In genomic region chr6:44462797-44463770, GRCh38 we compare ENCODE assay signal across 21 cellular contexts.
"Had no signal": no experiment of that assay in that cellular context is flagged by ENCODE, and none has a peak within 500 bp of the region (broad histone marks: within the 10 kb centered on the region; RNA-seq: fewer than 3 reads in every experiment).

No MANE protein-coding gene starts in this region.

- H3K4me3 ChIP-seq: coronary artery, heart right ventricle, left ventricle myocardium inferior, thoracic aorta, upper lobe of left lung had no signal

- H3K36me3 ChIP-seq: heart right ventricle, left ventricle myocardium inferior, thoracic aorta, upper lobe of left lung had no signal

- ATAC-seq: WTC11 had no signal

- H3K9me3 Mint-ChIP-seq: activated naive CD4-positive, alpha-beta T cell treated with anti-CD3 and anti-CD28 coated beads for 36 hours; activated naive CD8-positive, alpha-beta T cell treated with anti-CD3 and anti-CD28 coated beads, Interleukin-2, amount 10 ng/mL, durations not matched to agents 7 days and 5 days; natural killer cell; WTC11 had no signal

- H3K27ac ChIP-seq: coronary artery, epithelial cell of prostate, heart right ventricle, left ventricle myocardium inferior, thoracic aorta, upper lobe of left lung had no signal

- H3K27me3 ChIP-seq: heart right ventricle, upper lobe of left lung had no signal

- H3K9me3 ChIP-seq: heart right ventricle, left ventricle myocardium inferior, thoracic aorta, upper lobe of left lung had no signal

- H3K4me1 Mint-ChIP-seq: activated naive CD8-positive, alpha-beta T cell treated with anti-CD3 and anti-CD28 coated beads, Interleukin-2, amount 10 ng/mL, durations not matched to agents 7 days and 5 days had no signal

- H3K36me3 Mint-ChIP-seq: activated naive CD8-positive, alpha-beta T cell treated with anti-CD3 and anti-CD28 coated beads, Interleukin-2, amount 10 ng/mL, durations not matched to agents 7 days and 5 days; natural killer cell; WTC11 had no signal

- H3K27ac Mint-ChIP-seq: activated naive CD4-positive, alpha-beta T cell treated with anti-CD3 and anti-CD28 coated beads for 36 hours; activated naive CD8-positive, alpha-beta T cell treated with anti-CD3 and anti-CD28 coated beads, Interleukin-2, amount 10 ng/mL, durations not matched to agents 7 days and 5 days; natural killer cell had no signal

- DNase-seq: activated CD8-positive, alpha-beta memory T cell treated with anti-CD3 and anti-CD28 coated beads for 24 hours; activated effector memory CD4-positive, alpha-beta T cell treated with Interleukin-2 at 50 U/mL for 16 hours; activated naive CD4-positive, alpha-beta T cell treated with anti-CD3 and anti-CD28 coated beads for 36 hours; activated naive CD8-positive, alpha-beta T cell treated with anti-CD3 and anti-CD28 coated beads, Interleukin-2, amount 10 ng/mL, durations not matched to agents 7 days and 5 days; activated T-cell treated with anti-CD3 and anti-CD28 coated beads, Interleukin-2, amount 50 U/mL, for 48 hours; amniotic stem cell; heart right ventricle; kidney; left ventricle myocardium inferior; midbrain; natural killer cell; retina; stimulated activated CD4-positive, alpha-beta T cell treated with anti-CD3 and anti-CD28 coated beads, Interleukin-2, amount 100 ng/mL, for 48 hours; stimulated activated CD8-positive, alpha-beta memory T cell treated with anti-CD3 and anti-CD28 coated beads, Interleukin-4, amount 100 ng/mL, for 48 hours; stimulated activated naive CD4-positive, alpha-beta T cell; T-helper 9 cell had no signal

- H3K4me3 Mint-ChIP-seq: activated naive CD4-positive, alpha-beta T cell treated with anti-CD3 and anti-CD28 coated beads for 36 hours; activated naive CD8-positive, alpha-beta T cell treated with anti-CD3 and anti-CD28 coated beads, Interleukin-2, amount 10 ng/mL, durations not matched to agents 7 days and 5 days; natural killer cell; WTC11 had no signal
